21 cellular contexts compared by ENCODE assay signal in the genomic region with DNA sequence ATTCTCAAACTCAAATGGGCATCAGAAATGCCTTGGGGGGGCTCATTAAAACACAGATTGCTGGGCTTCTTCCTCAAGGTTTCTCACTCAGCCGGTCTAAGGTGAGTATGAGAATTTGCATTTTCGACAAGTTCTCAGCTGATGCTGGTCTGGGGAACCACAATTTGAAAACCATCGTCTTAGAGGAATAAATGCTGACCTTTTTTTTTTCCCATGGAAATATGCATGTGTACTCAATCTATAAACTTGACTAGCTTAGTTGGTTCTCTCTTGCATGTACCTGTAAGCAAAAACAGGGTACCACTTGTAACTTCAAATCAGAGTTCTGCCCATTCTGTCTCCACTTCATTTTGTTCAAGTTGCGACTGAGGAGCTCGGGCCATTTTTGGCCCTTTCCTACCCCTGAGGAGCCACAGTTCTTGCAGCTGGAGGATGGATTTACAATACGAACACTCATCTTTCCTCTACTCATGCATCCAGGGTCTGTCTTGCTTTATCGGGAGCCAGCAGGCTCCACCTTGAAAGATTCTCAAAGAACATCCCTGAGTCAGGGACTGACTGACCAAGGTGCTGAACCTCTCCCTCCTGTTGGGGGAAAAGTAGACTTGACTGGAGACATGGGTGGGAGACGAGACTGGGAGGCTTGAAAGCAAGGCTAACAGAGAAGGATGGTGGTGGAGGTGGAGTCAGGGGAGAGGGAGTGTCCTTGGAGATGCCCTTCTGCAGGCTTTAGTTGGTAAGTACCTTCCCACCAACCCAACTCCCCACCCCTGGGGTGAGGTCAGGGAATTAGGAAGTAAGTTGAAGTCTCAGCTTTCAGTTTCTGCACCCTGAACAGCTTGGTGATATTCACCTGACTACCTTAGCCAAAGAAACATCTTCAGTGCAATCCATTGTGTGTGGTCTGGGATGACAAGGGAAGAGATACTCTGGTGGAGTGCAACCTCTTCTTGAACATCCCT. TPM values are rescaled to one million over a fixed set of nuclear protein-coding genes. Genes with fewer than 3 reads are reported as not detected.
A peak's percentile ranks its signal among the peaks of the same experiment; 100 is the strongest.
DNase-seq lines count a peak whose midpoint lies in the region; ATAC-seq, FAIRE-seq and TF ChIP-seq lines count a peak whose summit lies in the region.
"Had no signal": no experiment of that assay in that cellular context is flagged by ENCODE, and none has a peak within 500 bp of the region (broad histone marks: within the 10 kb centered on the region; RNA-seq: fewer than 3 reads in every experiment).

No MANE protein-coding gene starts in this region.

- no peak overlapping the region for H3K4ac ChIP-seq in IMR-90 (ENCODE audit: low read depth, low read length)

- no peak overlapping the region for H2BK20ac ChIP-seq in IMR-90 (ENCODE audit: low read depth, low read length)

- peaks cover 9% of the 10 kb centered on the region for H3K79me2 ChIP-seq in GM12878 (ENCODE audit: control insufficient read depth, insufficient read depth, low read length)

- SMC1A ChIA-PET in GM12878 (lab: Charles Lee; ENCODE audit: uncharacterized antibody, unreplicated experiment) = interaction anchor here (0.7 to 7.0 kb wide), 6 partner anchors 8 to 86 kb away, joined by 3 to 82 read pairs (median 4); no protein-coding TSS in a partner anchor

- no peak overlapping the region for H2AK5ac ChIP-seq in IMR-90 (ENCODE audit: low read depth, low read length)

- 73% methylated on average over 8 of the region's 8 CpGs for WGBS in A549 (ENCODE audit: missing lambda C conversion rate)
- 94% methylated on average over 2 of the region's 8 CpGs; no CpG with 5 or more reads in 1 of the 2 experiments for WGBS in IMR-90 (ENCODE audit: extremely low coverage in 2 of 2, insufficient read length in 1 of 2), 2 experiments
- WGBS in GM12878 (ENCODE audit: insufficient coverage, insufficient replicate concordance, low lambda C conversion rate, missing lambda C conversion rate) = 47% methylated on average over 8 of the region's 8 CpGs

- H2AK9ac ChIP-seq in IMR-90 (replicated peaks; ENCODE audit: low read depth, low read length, poor library complexity) = no peak overlapping the region

- H3K4me2 ChIP-seq in A549 (no peak overlapping the region), IMR-90 (ENCODE audit: low read depth, low read length) (no peak overlapping the region), GM12878 (ENCODE audit: control insufficient read depth, insufficient read depth) (no peak overlapping the region)
- H3K4me2 ChIP-seq: KMS-11 had no signal

- POLR2A ChIA-PET in A549 (lab: Yijun Ruan, JAX) = no interaction called here
- POLR2A ChIA-PET in IMR-90 (lab: Charles Lee; ENCODE audit: unreplicated experiment) = no interaction called here
- POLR2A ChIA-PET in GM12878 (lab: Charles Lee) = interaction anchor here (0.8 to 2.7 kb wide), 4 partner anchors 12 to 22 kb away, joined by 3 to 10 read pairs (median 3); no protein-coding TSS in a partner anchor

- H3K23ac ChIP-seq in IMR-90 (ENCODE audit: low read depth, low read length) = no peak overlapping the region

- TF ChIP-seq POLR2A in A549 (IDR thresholded peaks at IDR 0.05; ENCODE audit: low read length) (no peak), GM12891 (IDR thresholded peaks at IDR 0.05; ENCODE audit: low read depth, low read length) (no peak), IMR-90 (IDR thresholded peaks at IDR 0.05; ENCODE audit: low read depth, low read length) (no peak), GM12878 (IDR thresholded peaks at IDR 0.05; ENCODE audit: low read depth, low read length) (no peak)

- H3K27me3 ChIP-seq in IMR-90 (ENCODE audit: control insufficient read depth, insufficient read depth, low read length) = peaks cover 27% of the 10 kb centered on the region
- H3K27me3 ChIP-seq in GM12878 (replicated peaks in 1 of 2; ENCODE audit: control insufficient read depth in 2 of 2, insufficient read depth in 2 of 2, low read length in 1 of 2) = no peaks in the 10 kb centered on the region
- H3K27me3 ChIP-seq: BE2C had no signal

- no peaks in the 10 kb centered on the region for H3K9me3 ChIP-seq in A549
- no peaks in the 10 kb centered on the region for H3K9me3 ChIP-seq in IMR-90 (ENCODE audit: control insufficient read depth, insufficient read depth, low read length)
- H3K9me3 ChIP-seq in GM12878 (replicated peaks; ENCODE audit: control insufficient read depth, insufficient read depth, low read length) = no peaks in the 10 kb centered on the region
- H3K9me3 ChIP-seq: BE2C had no signal

- no peak for TF ChIP-seq CTCF in A549 (IDR thresholded peaks at IDR 0.05)
- TF ChIP-seq CTCF in IMR-90 (conservative IDR thresholded peaks at IDR 0.05; ENCODE audit: low read depth, low read length) = no peak
- TF ChIP-seq CTCF in GM12878 (IDR thresholded peaks at IDR 0.05 in 2 of 3, conservative IDR thresholded peaks at IDR 0.05 in 1 of 3; ENCODE audit: control insufficient read depth in 2 of 3, extremely low read depth in 1 of 3, insufficient read depth in 1 of 3, low read depth in 3 of 3, low read length in 3 of 3) = no peak
- TF ChIP-seq CTCF in D721Med (IDR thresholded peaks at IDR 0.05; ENCODE audit: insufficient read depth, missing control alignments) = no peak

- in situ Hi-C loops in IMR-90 (cut with MboI; ENCODE audit: low sequenced_read_pairs) = no loop called here
- in situ Hi-C loops in GM12878 (cut with MboI) = no loop called here

- TF ChIP-seq EP300 in A549 (IDR thresholded peaks at IDR 0.05) = no peak
- 0 out of 4 replicates have a peak, but pooled peaks of 1 of the 2 experiments have one; percentile 14 for TF ChIP-seq EP300 in GM12878 (IDR thresholded peaks at IDR 0.05; ENCODE audit: borderline replicate concordance in 1 of 2, control insufficient read depth in 1 of 2, low read depth in 2 of 2, low read length in 2 of 2)

- RAD21 ChIA-PET in GM12878 (lab: Charles Lee; ENCODE audit: unreplicated experiment) = interaction anchor here (1.0 to 5.2 kb wide), 4 partner anchors 13 to 24 kb away, joined by 3 to 31 read pairs (median 10); no protein-coding TSS in a partner anchor

- no peak overlapping the region for H4K8ac ChIP-seq in IMR-90 (ENCODE audit: low read depth in 2 of 2, low read length in 2 of 2)

- ATAC-seq in A549 (no peak), IMR-90 (ENCODE audit: low read depth) (no peak), GM12878 (peak; percentile 14)
- ATAC-seq: HCT116 had no signal

- peaks cover 3 to 8% of the 10 kb centered on the region in 2 experiments; a peak in 2 of 4 replicates for H3K79me1 ChIP-seq in IMR-90 (ENCODE audit: low read depth in 1 of 2, low read length in 2 of 2)

- no peak overlapping the region for H3K27ac ChIP-seq in A549
- no peak overlapping the region for H3K27ac ChIP-seq in IMR-90 (ENCODE audit: insufficient read depth, low read length)
- H3K27ac ChIP-seq in GM12878 (ENCODE audit: control insufficient read depth, insufficient read depth) = no peak overlapping the region
- H3K27ac ChIP-seq: C4-2B, HL-60, KMS-11 had no signal

- H3K4me1 ChIP-seq in A549 = peaks cover 5% of the 10 kb centered on the region
- no peaks in the 10 kb centered on the region for H3K4me1 ChIP-seq in IMR-90 (ENCODE audit: control insufficient read depth, insufficient read depth, low read length)
- H3K4me1 ChIP-seq in GM12878 (ENCODE audit: control insufficient read depth, insufficient read depth, low read length) = peaks cover 8% of the 10 kb centered on the region; the same call in 1 of the 2 replicates

- no peak overlapping the region for H4K5ac ChIP-seq in IMR-90 (ENCODE audit: low read depth, low read length)

- no peak overlapping the region for H2BK15ac ChIP-seq in IMR-90 (ENCODE audit: low read depth, low read length)

- dilution Hi-C loops in IMR-90 (cut with HindIII; ENCODE audit: low sequenced_read_pairs, unreplicated experiment) = no loop called here

- H3K4me3 ChIP-seq in A549 (no peak overlapping the region), IMR-90 (ENCODE audit: insufficient read depth, low read depth, low read length) (no peak overlapping the region), GM12878 (no peak overlapping the region)

- DNase-seq in A549 (ENCODE audit: low read depth in 1 of 2, low spot score in 1 of 2) (no peak), GM12891 (ENCODE audit: insufficient read length, low spot score) (no peak), IMR-90 (no peak), GM12878 (ENCODE audit: low read depth, low spot score) (no peak), D721Med (ENCODE audit: insufficient read length, low spot score) (no peak), posterior vena cava (ENCODE audit: low spot score) (no peak), NCI-H128 (lab: John Stamatoyannopoulos, UW; ENCODE audit: unreplicated experiment) (no peak)
- DNase-seq in stimulated activated CD4-positive, alpha-beta T cell treated with anti-CD3 and anti-CD28 coated beads, Interleukin-4, amount 100 ng/mL, for 24 hours = no peak
- DNase-seq: BE2C; CD4-positive, alpha-beta memory T cell; DMS153; DMS79 treated with DMSO at 0.1 percent for 48 hours; EL had no signal

- H3K14ac ChIP-seq in IMR-90 (replicated peaks; ENCODE audit: low read depth, low read length) = no peak overlapping the region

- CTCF ChIA-PET in A549 (lab: Yijun Ruan, JAX) = interaction anchor here (1.1 to 6.8 kb wide), 2 partner anchors 12 to 24 kb away, joined by 3 to 69 read pairs; no protein-coding TSS in a partner anchor
- CTCF ChIA-PET in IMR-90 (lab: Yijun Ruan, JAX) = no interaction called here
- CTCF ChIA-PET in GM12878 (lab: Yijun Ruan, JAX) = interaction anchor here (1.1 to 8.1 kb wide), 6 partner anchors 8 to 306 kb away, joined by 3 to 87 read pairs (median 3); no protein-coding TSS in a partner anchor

- H2BK5ac ChIP-seq in IMR-90 (ENCODE audit: low read depth, low read length, poor library complexity, severe bottlenecking) = no peak overlapping the region

- BruUV-seq in IMR-90 (replicated peaks; lab: Mats Ljungman, UMichigan) (no TSS peak), GM12878 (replicated peaks; lab: Mats Ljungman, UMichigan) (no TSS peak)

- peaks cover 8% of the 10 kb centered on the region for H4K20me1 ChIP-seq in IMR-90 (ENCODE audit: insufficient read depth, low read length)
- no peaks in the 10 kb centered on the region for H4K20me1 ChIP-seq in GM12878 (ENCODE audit: control insufficient read depth, insufficient read depth)

- H3K36me3 ChIP-seq in IMR-90 (ENCODE audit: control insufficient read depth, insufficient read depth, low read length) (no peaks in the 10 kb centered on the region), GM12878 (ENCODE audit: control insufficient read depth in 2 of 2, insufficient read depth in 2 of 2, low read length in 1 of 2) (no peaks in the 10 kb centered on the region)
- H3K36me3 ChIP-seq: BE2C had no signal

- H3K18ac ChIP-seq in IMR-90 (ENCODE audit: low read depth, low read length) = no peak overlapping the region

- TF ChIP-seq RAD21 in A549 (conservative IDR thresholded peaks at IDR 0.05 in 1 of 2, IDR thresholded peaks at IDR 0.05 in 1 of 2) = no peak
- TF ChIP-seq RAD21 in IMR-90 (IDR thresholded peaks at IDR 0.05; ENCODE audit: low read length) = no peak
- no peak for TF ChIP-seq RAD21 in GM12878 (IDR thresholded peaks at IDR 0.05; ENCODE audit: insufficient read depth, low read depth, low read length)

- H2AFZ ChIP-seq in IMR-90 (replicated peaks; ENCODE audit: low read length, poor library complexity) (no peak overlapping the region), GM12878 (ENCODE audit: control insufficient read depth, low read depth, low read length) (no peak overlapping the region)

- intact Hi-C loops in IMR-90 (cut with micrococcal nuclease) (no loop called here), GM12878 (cut with micrococcal nuclease; ENCODE audit: unreplicated experiment) (loop anchor here (2.0 kb wide), 1 partner anchor 14 kb away; no protein-coding TSS in a partner anchor), posterior vena cava (cut with DNase I) (no loop called here)

- no peak overlapping the region for H2BK120ac ChIP-seq in IMR-90 (ENCODE audit: low read depth, low read length)

- H3K56ac ChIP-seq in IMR-90 (ENCODE audit: extremely low read depth, insufficient read depth, low read length) = no peak overlapping the region

- H3K9me1 ChIP-seq in IMR-90 (ENCODE audit: insufficient read depth, low read length) = 0 out of 2 replicates have a peak, but pooled peaks cover 3% of the 10 kb centered on the region

- H4K91ac ChIP-seq in IMR-90 (ENCODE audit: insufficient read depth, low read depth, low read length) = no peak overlapping the region

- FAIRE-seq in A549 (lab: Jason Lieb, UNC) = no peak
- peak; percentile 57 for FAIRE-seq in GM12891 (lab: Jason Lieb, UNC)
- FAIRE-seq in GM12878 (lab: Jason Lieb, UNC) = peak; percentile 61
- FAIRE-seq in D721Med (lab: Jason Lieb, UNC) = no peak
- FAIRE-seq: A204.1, G401.6, H54 had no signal

- H3K9ac ChIP-seq in IMR-90 (ENCODE audit: low read depth, low read length) = no peak overlapping the region
- H3K9ac ChIP-seq in GM12878 (ENCODE audit: control insufficient read depth, insufficient read depth, low read length) = no peak overlapping the region
- H3K9ac ChIP-seq: KMS-11 had no signal

RNA-seq across cellular contexts. Expression of gene MAPK8, which starts 3.7 kb away (rescaled TPM):
- polyA plus RNA-seq in A549 (2011; rRNA removed) (71.4 and 80.7 TPM in 2 replicates), A549 (2017; fragmentation: RNase III; extraction: RNeasy Plus Mini Kit Qiagen cat#74134 plus additional on column Dnase treatment) (29.6 to 33.3 TPM (median 32.8 TPM) in 3 replicates), IMR-90 (2012; rRNA removed) (31.3 and 41.5 TPM in 2 replicates), GM12878 (2011; rRNA removed) (102 and 143 TPM in 2 replicates), GM12878 (2014; fragmentation: Illumina TruSeq; extraction: Trizol) (61.4 and 74.0 TPM in 2 replicates), GM12878 (2014; fragmentation: Nextera tagmentation; extraction: Ambion mirVana) (1 to 10 TPM; 3.9 to 4.3 TPM), GM12878 (2014; rRNA removed) (32.7 and 39.8 TPM in 2 replicates), GM12878 (2016; fragmentation: Nextera tagmentation; extraction: Ambion mirVana) (10 to 100 TPM; 38.2 to 40.3 TPM)
- polyA plus RNA-seq in A549 (2012; cell fraction: cytosol; rRNA removed) = 17.7 and 18.6 TPM in 2 replicates
- polyA plus RNA-seq in A549 (2012; cell fraction: nucleus; rRNA removed) = 10.3 and 13.5 TPM in 2 replicates
- 22.3 and 23.4 TPM in 2 replicates for polyA minus RNA-seq in A549 (2011; rRNA and poly(A)+ RNA removed)
- 18.5 TPM for polyA plus RNA-seq in GM12891 (2012; ENCODE audit: low read depth, missing spikeins)
- total RNA-seq in IMR-90 (2012; rRNA removed) (54.7 and 67.2 TPM in 2 replicates), GM12878 (2014; rRNA removed) (38.4 and 45.6 TPM in 2 replicates), GM12878 (2014; rRNA removed; fragmentation: Illumina TruSeq; extraction: Trizol) (45.1 and 46.3 TPM in 2 replicates), GM12878 (2021) (44.5 and 49.4 TPM in 2 replicates), posterior vena cava (10 to 100 TPM; 29.1 to 36.7 TPM)
- polyA plus RNA-seq in IMR-90 (2012; cell fraction: cytosol; rRNA removed) = 6.6 and 8.4 TPM in 2 replicates
- 9.7 and 65.3 TPM in 2 replicates for polyA plus RNA-seq in IMR-90 (2012; cell fraction: nucleus; rRNA removed; ENCODE audit: low replicate concordance)
- 283 and 289 TPM in 2 replicates for total RNA-seq in GM12878 (2013; cell fraction: nucleolus; rRNA removed)
- polyA plus RNA-seq in GM12878 (2011; ENCODE audit: low read depth) = 5.9 TPM
- polyA plus RNA-seq in GM12878 (2011; cell fraction: cytosol; rRNA removed) = 41.0 and 52.2 TPM in 2 replicates
- 58.2 and 63.3 TPM in 2 replicates for polyA plus RNA-seq in GM12878 (2011; cell fraction: nucleus; rRNA removed)
- 20.4 and 27.9 TPM in 2 replicates for polyA plus RNA-seq in GM12878 (2012)
- polyA minus RNA-seq in GM12878 (2011; rRNA and poly(A)+ RNA removed) = 47.9 and 72.2 TPM in 2 replicates
- 23.1 and 25.4 TPM in 2 replicates for polyA minus RNA-seq in GM12878 (2011; cell fraction: cytosol; rRNA and poly(A)+ RNA removed)
- 51.7 and 64.1 TPM in 2 replicates for polyA minus RNA-seq in GM12878 (2011; cell fraction: nucleus; rRNA and poly(A)+ RNA removed)

RNA-seq across cellular contexts. Expression of gene FRMPD2, which starts 28.3 kb away (rescaled TPM):
- 0.13 and 0.16 TPM in 2 replicates for polyA plus RNA-seq in A549 (2011; rRNA removed)
- polyA plus RNA-seq in A549 (2012; cell fraction: cytosol; rRNA removed) = 0.01 and 0.04 TPM in 2 replicates
- polyA plus RNA-seq in A549 (2012; cell fraction: nucleus; rRNA removed) = 0.05 and 0.44 TPM in 2 replicates
- 0.10 to 0.33 TPM (median 0.15 TPM) in 3 replicates for polyA plus RNA-seq in A549 (2017; fragmentation: RNase III; extraction: RNeasy Plus Mini Kit Qiagen cat#74134 plus additional on column Dnase treatment)
- polyA minus RNA-seq in A549 (2011; rRNA and poly(A)+ RNA removed) = 1.0 and 1.3 TPM in 2 replicates
- 1.2 TPM for polyA plus RNA-seq in GM12891 (2012; ENCODE audit: low read depth, missing spikeins)
- total RNA-seq in IMR-90 (2012; rRNA removed) = 0.18 TPM in 1 of 2 replicates, not detected in the other
- polyA plus RNA-seq in IMR-90 (2012; rRNA removed) = not detected in 2 replicates
- 0.01 TPM in 1 of 2 replicates, not detected in the other for polyA plus RNA-seq in IMR-90 (2012; cell fraction: cytosol; rRNA removed)
- polyA plus RNA-seq in IMR-90 (2012; cell fraction: nucleus; rRNA removed; ENCODE audit: low replicate concordance) = 0.28 TPM in 1 of 2 replicates, not detected in the other
- total RNA-seq in GM12878 (2013; cell fraction: nucleolus; rRNA removed) = 83.6 and 99.6 TPM in 2 replicates
- total RNA-seq in GM12878 (2014; rRNA removed) = 1.3 and 2.3 TPM in 2 replicates
- 0.88 and 1.2 TPM in 2 replicates for total RNA-seq in GM12878 (2014; rRNA removed; fragmentation: Illumina TruSeq; extraction: Trizol)
- total RNA-seq in GM12878 (2021) = 1.4 and 2.1 TPM in 2 replicates
- 0.21 TPM for polyA plus RNA-seq in GM12878 (2011; ENCODE audit: low read depth)
- polyA plus RNA-seq in GM12878 (2011; rRNA removed) = 3.2 and 5.7 TPM in 2 replicates
- polyA plus RNA-seq in GM12878 (2011; cell fraction: cytosol; rRNA removed) = 3.7 and 4.0 TPM in 2 replicates
- polyA plus RNA-seq in GM12878 (2011; cell fraction: nucleus; rRNA removed) = 12.6 and 17.6 TPM in 2 replicates
- 0.64 and 1.5 TPM in 2 replicates for polyA plus RNA-seq in GM12878 (2012)
- 0.60 and 0.76 TPM in 2 replicates for polyA plus RNA-seq in GM12878 (2014; fragmentation: Illumina TruSeq; extraction: Trizol)
- 1 to 10 TPM in 1 of 2 experiments, under 1 TPM in 1; 0.38 to 1.2 TPM for polyA plus RNA-seq in GM12878 (2014; fragmentation: Nextera tagmentation; extraction: Ambion mirVana)
- polyA plus RNA-seq in GM12878 (2014; rRNA removed) = 1.2 and 1.4 TPM in 2 replicates
- 1 to 10 TPM; 1.4 to 1.6 TPM for polyA plus RNA-seq in GM12878 (2016; fragmentation: Nextera tagmentation; extraction: Ambion mirVana)
- polyA minus RNA-seq in GM12878 (2011; rRNA and poly(A)+ RNA removed) = 6.7 and 11.3 TPM in 2 replicates
- 0.94 and 1.3 TPM in 2 replicates for polyA minus RNA-seq in GM12878 (2011; cell fraction: cytosol; rRNA and poly(A)+ RNA removed)
- 12.0 and 23.8 TPM in 2 replicates for polyA minus RNA-seq in GM12878 (2011; cell fraction: nucleus; rRNA and poly(A)+ RNA removed)
- total RNA-seq in posterior vena cava = not detected
- total RNA-seq: CD4-positive, alpha-beta memory T cell had no signal
- polyA plus RNA-seq: AG04450; CD4-positive, alpha-beta memory T cell had no signal

Comparison
In these comparisons a context has a peak if more than half of its experiments do, and no peak if none do; other contexts are left out.
1. Of the 24 proteins assayed by ChIP-seq in both GM12878 and A549: peak only in GM12878: none; only in A549: none; in both: REST; in neither: 22; mixed calls (peak in some experiments, not most) for 1.